1 cellular context compared by ENCODE assay signal in the genomic region with DNA sequence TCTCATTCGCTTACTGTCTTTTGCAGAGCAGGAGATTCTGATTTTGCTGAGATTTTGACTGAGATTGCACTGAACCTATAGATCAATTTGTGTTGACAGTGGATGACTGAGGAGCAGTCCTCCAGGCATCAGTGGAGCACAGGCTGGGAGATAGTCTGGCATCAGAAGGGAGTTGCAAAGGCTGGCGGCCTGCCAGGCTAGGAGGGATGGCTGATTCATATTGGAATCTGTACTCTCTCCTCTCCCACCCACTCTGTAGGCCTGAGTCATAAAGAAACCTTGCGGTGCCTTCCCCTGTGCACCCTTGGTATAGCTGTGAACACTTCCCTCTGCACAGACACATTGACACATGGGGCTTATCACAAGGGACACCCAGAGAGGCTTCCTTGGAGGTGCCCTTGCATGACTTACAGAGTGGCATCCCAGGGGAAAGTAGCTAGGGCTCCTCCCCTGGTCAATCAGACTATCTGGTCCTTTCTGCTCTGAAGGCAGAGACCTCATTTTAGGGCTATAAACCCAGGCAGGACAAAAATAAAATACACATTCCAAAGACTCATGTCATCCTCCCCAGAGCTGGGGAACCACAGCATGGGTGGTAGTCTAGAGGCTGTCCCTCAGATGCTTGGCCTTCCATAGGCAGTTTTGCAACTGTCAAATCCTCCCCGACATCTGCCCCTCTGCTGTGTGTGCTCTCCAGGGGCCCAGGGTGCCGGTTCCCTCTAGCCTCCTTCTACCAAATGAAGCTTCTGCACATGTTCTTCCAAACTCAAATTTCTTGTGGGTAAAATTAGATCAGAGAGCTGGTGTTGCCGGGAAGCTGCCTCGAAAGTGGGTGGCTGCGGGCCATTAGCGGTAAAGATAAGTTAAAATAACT.
TF ChIP-seq lines count a peak whose summit lies in the region.

No MANE protein-coding gene starts in this region.

TF ChIP-seq in SK-N-SH, 30 proteins besides CTCF, POLR2A, EP300 and RAD21 (continued from another document):
- TF ChIP-seq ZBTB33 (IDR thresholded peaks at IDR 0.05; ENCODE audit: borderline replicate concordance, low read depth): 0 out of 2 replicates have a peak, but pooled peaks have one; percentile 77
- TF ChIP-seq TAF1 (IDR thresholded peaks at IDR 0.05; ENCODE audit: borderline replicate concordance, low read depth, low read length): peak; percentile 23; the same call in 1 of the 2 replicates
- peak; percentile 46; the same call in 1 of the 2 replicates for TF ChIP-seq FOXJ3 (CRISPR knock-in tag; IDR thresholded peaks at IDR 0.05)
- TF ChIP-seq RXRA (IDR thresholded peaks at IDR 0.05; ENCODE audit: borderline replicate concordance, low read depth): peak; percentile 72; the same call in 1 of the 2 replicates
- TF ChIP-seq, protein P1, sequence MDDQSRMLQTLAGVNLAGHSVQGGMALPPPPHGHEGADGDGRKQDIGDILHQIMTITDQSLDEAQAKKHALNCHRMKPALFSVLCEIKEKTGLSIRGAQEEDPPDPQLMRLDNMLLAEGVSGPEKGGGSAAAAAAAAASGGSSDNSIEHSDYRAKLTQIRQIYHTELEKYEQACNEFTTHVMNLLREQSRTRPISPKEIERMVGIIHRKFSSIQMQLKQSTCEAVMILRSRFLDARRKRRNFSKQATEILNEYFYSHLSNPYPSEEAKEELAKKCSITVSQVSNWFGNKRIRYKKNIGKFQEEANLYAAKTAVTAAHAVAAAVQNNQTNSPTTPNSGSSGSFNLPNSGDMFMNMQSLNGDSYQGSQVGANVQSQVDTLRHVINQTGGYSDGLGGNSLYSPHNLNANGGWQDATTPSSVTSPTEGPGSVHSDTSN (IDR thresholded peaks at IDR 0.05): peak; percentile 97
- TF ChIP-seq, protein P2, sequence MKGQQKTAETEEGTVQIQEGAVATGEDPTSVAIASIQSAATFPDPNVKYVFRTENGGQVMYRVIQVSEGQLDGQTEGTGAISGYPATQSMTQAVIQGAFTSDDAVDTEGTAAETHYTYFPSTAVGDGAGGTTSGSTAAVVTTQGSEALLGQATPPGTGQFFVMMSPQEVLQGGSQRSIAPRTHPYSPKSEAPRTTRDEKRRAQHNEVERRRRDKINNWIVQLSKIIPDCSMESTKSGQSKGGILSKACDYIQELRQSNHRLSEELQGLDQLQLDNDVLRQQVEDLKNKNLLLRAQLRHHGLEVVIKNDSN (IDR thresholded peaks at IDR 0.05; ENCODE audit: borderline replicate concordance, low read depth): no peak
- no peak for TF ChIP-seq NRF1 (IDR thresholded peaks at IDR 0.05; ENCODE audit: low read depth, low read length)
- TF ChIP-seq MXI1 (IDR thresholded peaks at IDR 0.05; ENCODE audit: low read depth, low read length): peak; percentile 40; the same call in 1 of the 2 replicates
- peak; percentile 70; the same call in 1 of the 2 replicates for TF ChIP-seq POLR2AphosphoS5 (IDR thresholded peaks at IDR 0.05; ENCODE audit: low read depth, low read length)
- TF ChIP-seq EZH2phosphoT487 (IDR thresholded peaks at IDR 0.05; ENCODE audit: borderline replicate concordance, low read depth): no peak
- TF ChIP-seq FOXM1 (IDR thresholded peaks at IDR 0.05; ENCODE audit: low read depth): 0 out of 2 replicates have a peak, but pooled peaks have one; percentile 39
